22 cellular contexts compared by ENCODE assay signal in genomic region chr21:35810431-35810970, GRCh38.
"Had no signal": no experiment of that assay in that cellular context is flagged by ENCODE, and none has a peak within 500 bp of the region (broad histone marks: within the 10 kb centered on the region; RNA-seq: fewer than 3 reads in every experiment).

No MANE protein-coding gene starts in this region.

- H3K27ac Mint-ChIP-seq: activated CD8-positive, alpha-beta T cell treated with anti-CD3 and anti-CD28 coated beads for 36 hours; activated naive CD4-positive, alpha-beta T cell treated with anti-CD3 and anti-CD28 coated beads, Interleukin-2, amount 50 U/mL, for 24 hours; T-helper 1 cell treated with Interleukin-12 subunit alpha and Interleukin-12 subunit beta and Interleukin-4 antibody, amounts not matched to agents 30 μg/mL and 1 μg/mL, for 36 hours had no signal

- H3K4me1 Mint-ChIP-seq: activated naive CD4-positive, alpha-beta T cell treated with anti-CD3 and anti-CD28 coated beads, Interleukin-2, amount 50 U/mL, for 24 hours had no signal

- H3K9me3 ChIP-seq: ascending aorta, body of pancreas had no signal

- H3K36me3 Mint-ChIP-seq: activated naive CD4-positive, alpha-beta T cell treated with anti-CD3 and anti-CD28 coated beads, Interleukin-2, amount 50 U/mL, for 24 hours had no signal

- DNase-seq: activated CD4-positive, alpha-beta T cell treated with anti-CD3 and anti-CD28 coated beads for 4 hours; activated CD8-positive, alpha-beta memory T cell treated with anti-CD3 and anti-CD28 coated beads, Interleukin-2, amount 50 U/mL, for 4 hours; activated CD8-positive, alpha-beta T cell treated with anti-CD3 and anti-CD28 coated beads for 36 hours; amniotic stem cell; body of pancreas; Kasumi-1; KBM-7; NCI-H1048; NCI-H146; NCI-H187 treated with DMSO at 0.1 percent for 48 hours; NCI-H2081 treated with DMSO at 0.1 percent for 48 hours; NCI-H2227 treated with DMSO at 0.1 percent for 48 hours; NCI-H446 treated with DMSO at 0.1 percent for 48 hours; NCI-H524 treated with DMSO at 0.1 percent for 48 hours; NCI-H774 had no signal

- H3K4me1 ChIP-seq: ascending aorta, body of pancreas had no signal

- H3K27me3 ChIP-seq: ascending aorta, body of pancreas had no signal

- H3K36me3 ChIP-seq: ascending aorta had no signal

- H3K4me3 Mint-ChIP-seq: activated CD8-positive, alpha-beta T cell treated with anti-CD3 and anti-CD28 coated beads for 36 hours; activated naive CD4-positive, alpha-beta T cell treated with anti-CD3 and anti-CD28 coated beads, Interleukin-2, amount 50 U/mL, for 24 hours; T-helper 1 cell treated with Interleukin-12 subunit alpha and Interleukin-12 subunit beta and Interleukin-4 antibody, amounts not matched to agents 30 μg/mL and 1 μg/mL, for 36 hours had no signal

- H3K27ac ChIP-seq: ascending aorta, body of pancreas, SK-N-MC had no signal

- FAIRE-seq: bronchial epithelial cell had no signal

- H3K4me3 ChIP-seq: ascending aorta, body of pancreas, SK-N-MC had no signal

- ATAC-seq: activated CD4-positive, CD25-positive, alpha-beta regulatory T cell treated with anti-CD3 and anti-CD28 coated beads, Interleukin-2, amount 50 U/mL, for 24 hours; activated CD8-positive, alpha-beta T cell treated with anti-CD3 and anti-CD28 coated beads for 36 hours; body of pancreas; Right ventricle myocardium inferior had no signal

- H3K27me3 Mint-ChIP-seq: activated naive CD4-positive, alpha-beta T cell treated with anti-CD3 and anti-CD28 coated beads, Interleukin-2, amount 50 U/mL, for 24 hours had no signal

- H3K9me3 Mint-ChIP-seq: activated CD8-positive, alpha-beta T cell treated with anti-CD3 and anti-CD28 coated beads for 36 hours; activated naive CD4-positive, alpha-beta T cell treated with anti-CD3 and anti-CD28 coated beads, Interleukin-2, amount 50 U/mL, for 24 hours; T-helper 1 cell treated with Interleukin-12 subunit alpha and Interleukin-12 subunit beta and Interleukin-4 antibody, amounts not matched to agents 30 μg/mL and 1 μg/mL, for 36 hours had no signal
